Comparison of ENCODE assay signal across 1 cellular context in the genomic region with DNA sequence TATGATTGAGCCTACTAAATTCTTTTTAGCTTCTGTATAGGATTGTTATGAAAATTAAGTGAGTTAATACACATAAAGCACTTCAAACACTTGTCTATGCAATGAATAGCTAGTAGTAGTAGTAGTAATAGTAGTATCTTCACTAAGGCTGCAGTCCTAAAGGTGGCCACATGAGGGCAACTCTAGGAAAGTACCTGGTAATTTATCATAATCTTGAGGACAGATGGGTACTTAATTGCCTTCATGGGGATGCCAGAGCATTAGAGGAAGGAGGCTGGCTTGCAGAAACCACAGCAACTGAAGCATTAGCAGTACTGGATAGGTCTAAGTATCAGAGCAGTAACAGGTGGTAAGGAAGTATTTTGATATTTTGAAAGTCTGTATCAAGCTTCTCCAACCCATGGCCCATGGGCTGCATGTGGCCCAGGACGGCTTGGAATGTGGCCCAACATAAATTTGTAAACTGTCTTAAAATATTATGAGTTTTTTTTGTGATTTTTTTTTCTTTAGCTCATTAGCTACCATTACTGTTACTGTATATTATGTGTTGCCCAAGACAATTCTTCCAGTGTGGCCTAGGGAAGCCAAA.
TF ChIP-seq lines count a peak whose summit lies in the region.

No MANE protein-coding gene starts in this region.

TF ChIP-seq in liver, 16 proteins besides CTCF, POLR2A, EP300 and RAD21 (continued from another document):
- no peak for TF ChIP-seq REST (IDR thresholded peaks at IDR 0.05)
